Comparison of ENCODE assay signal across 13 cellular contexts in genomic region chr1:117673405-117673804, GRCh38.
DNase-seq lines count a peak whose midpoint lies in the region; ATAC-seq and TF ChIP-seq lines count a peak whose summit lies in the region.
"Had no signal": no experiment of that assay in that cellular context is flagged by ENCODE, and none has a peak within 500 bp of the region (broad histone marks: within the 10 kb centered on the region; RNA-seq: fewer than 3 reads in every experiment).

No MANE protein-coding gene starts in this region.

- no peak for TF ChIP-seq RAD21 in SK-N-SH (IDR thresholded peaks at IDR 0.05; ENCODE audit: low read length)

- 30% methylated on average over 2 of the region's 2 CpGs for WGBS in SK-N-SH (ENCODE audit: low lambda C conversion rate)
- WGBS in psoas muscle, 3 donors: 74 to 81% (median 79%) methylated on average over 2 of the region's 2 CpGs
- 80 to 87% (median 86%) methylated on average over 2 of the region's 2 CpGs for WGBS in heart left ventricle, 4 donors

- intact Hi-C loops in psoas muscle (cut with DNase I) (loop anchor here in 1 of 2 donors (2.0 to 5.0 kb wide), 2 partner anchors 66 to 139 kb away; partner anchors contain the start of gene TENT5C), heart left ventricle (cut with DNase I) (loop anchor here in 9 of 10 donors (2.0 to 10.0 kb wide), 7 partner anchors 61 to 161 kb away; partner anchors contain the start of gene TENT5C (in 4 of the 9)), ascending aorta (cut with DNase I) (loop anchor here (5.0 kb wide), 1 partner anchor 34 kb away; no protein-coding TSS in a partner anchor)

- TF ChIP-seq EP300 in SK-N-SH (IDR thresholded peaks at IDR 0.05; ENCODE audit: borderline replicate concordance in 1 of 2, low read depth in 1 of 2, low read length in 1 of 2): no peak

- H3K27me3 ChIP-seq in SK-N-SH (ENCODE audit: insufficient read depth) (no peaks in the 10 kb centered on the region), psoas muscle (ENCODE audit: insufficient read depth in 3 of 3, low read length in 2 of 3) (no peaks in the 10 kb centered on the region), heart left ventricle (no peaks in the 10 kb centered on the region), ascending aorta (no peaks in the 10 kb centered on the region)
- H3K27me3 ChIP-seq: right atrium auricular region had no signal

- no peak overlapping the region for H3K4me2 ChIP-seq in SK-N-SH

- TF ChIP-seq CTCF in SK-N-SH (IDR thresholded peaks at IDR 0.05) (no peak), choroid plexus epithelial cell (conservative IDR thresholded peaks at IDR 0.05; ENCODE audit: low read depth, low read length) (no peak), psoas muscle (IDR thresholded peaks at IDR 0.05) (no peak), heart left ventricle (IDR thresholded peaks at IDR 0.05) (no peak), ascending aorta (IDR thresholded peaks at IDR 0.05) (no peak)

- H3K4me3 ChIP-seq in SK-N-SH (ENCODE audit: low read depth in 2 of 2, low read length in 1 of 2) (no peak overlapping the region), choroid plexus epithelial cell (ENCODE audit: low read depth, low read length) (no peak overlapping the region), psoas muscle (no peak overlapping the region), heart left ventricle (no peak overlapping the region), ascending aorta (no peak overlapping the region)
- H3K4me3 ChIP-seq: right atrium auricular region had no signal

- no peaks in the 10 kb centered on the region for H3F3A ChIP-seq in SK-N-SH (replicated peaks; ENCODE audit: insufficient read depth)

- no peak overlapping the region for H2AFZ ChIP-seq in SK-N-SH (ENCODE audit: low read depth)

- POLR2A ChIA-PET in SK-N-SH (lab: Yijun Ruan, JAX): no interaction called here

- no peaks in the 10 kb centered on the region for H3K36me3 ChIP-seq in SK-N-SH (replicated peaks in 1 of 2; ENCODE audit: control insufficient read depth in 1 of 2, insufficient read depth in 2 of 2, low read length in 1 of 2)
- H3K36me3 ChIP-seq in psoas muscle (ENCODE audit: insufficient read depth in 1 of 2, low read depth in 1 of 2): no peaks in the 10 kb centered on the region
- H3K36me3 ChIP-seq in heart left ventricle: no peaks in the 10 kb centered on the region
- H3K36me3 ChIP-seq in ascending aorta: no peaks in the 10 kb centered on the region
- H3K36me3 ChIP-seq: right atrium auricular region had no signal

- no peak for ATAC-seq in SK-N-SH treated with all-trans-retinoic acid at 6 μM for 48 hours
- no peak for ATAC-seq in psoas muscle
- ATAC-seq in heart left ventricle: no peak
- no peak for ATAC-seq in GM21390 (IDR thresholded peaks at IDR 0.05; ENCODE audit: unreplicated experiment)

- H3K79me2 ChIP-seq in SK-N-SH (ENCODE audit: insufficient read depth): no peaks in the 10 kb centered on the region

- H3K27ac ChIP-seq in SK-N-SH (ENCODE audit: low read depth in 2 of 2, low read length in 1 of 2): no peak overlapping the region
- H3K27ac ChIP-seq in psoas muscle: peak overlapping the region; percentile 13
- H3K27ac ChIP-seq in heart left ventricle: peak overlapping the region in 5 of 12 donors; percentile 51 to 81 (median 80)
- no peak overlapping the region for H3K27ac ChIP-seq in ascending aorta

- H3K4me1 ChIP-seq in SK-N-SH (ENCODE audit: control insufficient read depth in 1 of 2, insufficient read depth in 2 of 2, low read depth in 1 of 2, low read length in 1 of 2) (peaks cover 0 to 19% of the 10 kb centered on the region in 2 experiments), psoas muscle (peaks cover 47% of the 10 kb centered on the region), heart left ventricle (peaks cover 4 to 75% (median 32%) of the 10 kb centered on the region in 12 donors), ascending aorta (peaks cover 0 to 20% of the 10 kb centered on the region in 2 donors)

- TF ChIP-seq POLR2A in heart left ventricle (IDR thresholded peaks at IDR 0.05): no peak

- H3K9ac ChIP-seq in SK-N-SH: no peak overlapping the region

- H3K9me2 ChIP-seq in SK-N-SH: no peaks in the 10 kb centered on the region

- DNase-seq in SK-N-SH: no peak
- peak; percentile 79 for DNase-seq in LHCN-M2 (ENCODE audit: low read depth)
- peak; percentile 46 for DNase-seq in choroid plexus epithelial cell (ENCODE audit: low read depth)
- DNase-seq in psoas muscle: no peak
- no peak for DNase-seq in heart left ventricle
- DNase-seq in ascending aorta (ENCODE audit: low spot score in 2 of 2): no peak
- DNase-seq: activated CD4-positive, alpha-beta T cell treated with anti-CD3 and anti-CD28 coated beads for 4 hours; activated naive CD4-positive, alpha-beta T cell treated with Interleukin-2 at 50 U/mL for 16 hours; hippocampal formation; NCI-H748 treated with DMSO at 0.1 percent for 48 hours had no signal

- H4K20me1 ChIP-seq in SK-N-SH (ENCODE audit: insufficient read depth): no peaks in the 10 kb centered on the region

- CTCF ChIA-PET in SK-N-SH (lab: Yijun Ruan, JAX): interaction anchor here (0.6 kb wide), 1 partner anchor 72 kb away, joined by 3 read pairs; no protein-coding TSS in a partner anchor

- no peaks in the 10 kb centered on the region for H3K9me3 ChIP-seq in SK-N-SH
- no peaks in the 10 kb centered on the region for H3K9me3 ChIP-seq in psoas muscle
- no peaks in the 10 kb centered on the region for H3K9me3 ChIP-seq in heart left ventricle
- no peaks in the 10 kb centered on the region for H3K9me3 ChIP-seq in ascending aorta
- H3K9me3 ChIP-seq: right atrium auricular region had no signal

TF ChIP-seq in SK-N-SH, 30 proteins besides CTCF, POLR2A, EP300 and RAD21:
- TF ChIP-seq FOSL2 (IDR thresholded peaks at IDR 0.05; ENCODE audit: borderline replicate concordance, low read depth): peak; percentile 55; the same call in 1 of the 2 replicates
- TF ChIP-seq POLR2AphosphoS5 (IDR thresholded peaks at IDR 0.05; ENCODE audit: low read depth, low read length): no peak

TF ChIP-seq in SK-N-SH treated with all-trans-retinoic acid at 6 μM for 48 hours, 23 proteins besides CTCF, POLR2A, EP300 and RAD21:
- TF ChIP-seq GLIS3 (CRISPR knock-in tag; IDR thresholded peaks at IDR 0.05) (no peak), ISL1 (CRISPR knock-in tag; IDR thresholded peaks at IDR 0.05) (no peak), OSR1 (CRISPR knock-in tag; IDR thresholded peaks at IDR 0.05) (no peak), ZNF8 (CRISPR knock-in tag; IDR thresholded peaks at IDR 0.05) (no peak), ZFP30 (CRISPR knock-in tag; IDR thresholded peaks at IDR 0.05) (no peak), SNAI2 (CRISPR knock-in tag; IDR thresholded peaks at IDR 0.05) (no peak)

Comparison
In these comparisons a context has a peak if more than half of its experiments do, and no peak if none do; other contexts are left out.
1. DNase-seq: peak in LHCN-M2 (single experiment) and choroid plexus epithelial cell (single experiment); none in SK-N-SH (single experiment), psoas muscle (0 of 2), heart left ventricle (0 of 5) and ascending aorta (0 of 2).